ENCODE assay signal across 22 cellular contexts in the genomic region with DNA sequence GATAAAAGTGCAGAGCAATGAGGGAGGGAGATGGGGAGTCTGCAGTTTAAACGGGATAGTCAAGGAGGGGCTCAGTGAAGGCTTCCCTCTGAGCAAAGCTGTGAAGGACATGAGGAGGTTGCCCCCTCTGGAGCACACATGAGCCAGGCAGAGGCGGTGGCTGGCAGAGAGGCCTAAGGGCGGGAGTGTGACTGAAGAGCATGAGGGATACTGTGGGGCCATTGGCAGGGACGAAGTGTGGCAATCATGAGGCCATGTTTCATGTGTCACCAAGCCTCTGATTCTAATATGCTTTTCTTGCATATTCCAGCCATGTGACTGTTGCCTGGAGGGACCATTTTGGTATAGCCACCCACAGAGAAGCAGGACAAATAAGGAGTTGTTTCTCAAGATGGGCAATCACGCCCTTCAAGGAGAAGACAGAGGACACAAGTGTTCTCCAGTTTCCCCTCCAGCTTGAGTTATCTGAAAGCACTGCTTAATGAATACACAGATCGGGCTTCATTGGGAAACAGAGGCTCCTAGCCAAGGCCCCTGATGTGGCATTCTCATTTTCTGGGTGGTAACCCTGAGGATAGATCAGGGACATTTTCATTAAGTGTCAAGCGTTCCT.
"Had no signal": no experiment of that assay in that cellular context is flagged by ENCODE, and none has a peak within 500 bp of the region (broad histone marks: within the 10 kb centered on the region; RNA-seq: fewer than 3 reads in every experiment).

No MANE protein-coding gene starts in this region.

- ATAC-seq: T-cell had no signal

- H3K27me3 ChIP-seq: MG63 had no signal

- H3K27ac ChIP-seq: RWPE1, SJSA1 had no signal

- H3K9me3 ChIP-seq: MG63, SK-N-SH had no signal

- FAIRE-seq: RCC 7860 had no signal

- DNase-seq: Karpas-422, KG1, MG63, NCI-H1092, NCI-H1105 treated with DMSO at 0.1 percent for 48 hours, NCI-H1417 treated with DMSO at 0.1 percent for 48 hours, NCI-H146, NCI-H1694 treated with DMSO at 0.1 percent for 48 hours, NCI-H1930, NCI-H2081, NCI-H2107, NCI-H2227 treated with DMSO at 0.1 percent for 48 hours, NCI-H524, NCI-H69, NCI-H774, SIG-M5, SK-N-SH, SW 1271, T-cell had no signal

- H3K36me3 ChIP-seq: MG63, SJSA1 had no signal

- H3K4me3 ChIP-seq: MG63, SJSA1 had no signal

- H3K4me2 ChIP-seq: SK-N-SH had no signal

- H3K4me1 ChIP-seq: SJSA1 had no signal

- H3K9ac ChIP-seq: SK-N-SH had no signal
